ENCODE assay signal across 8 cellular contexts in genomic region chr16:2867661-2867986, GRCh38. TPM values are rescaled to one million over a fixed set of nuclear protein-coding genes. Genes with fewer than 3 reads are reported as not detected.
A peak's percentile ranks its signal among the peaks of the same experiment; 100 is the strongest.
DNase-seq lines count a peak whose midpoint lies in the region; ATAC-seq and TF ChIP-seq lines count a peak whose summit lies in the region.

No MANE protein-coding gene starts in this region.

- POLR2A ChIA-PET in PC-9 (lab: Charles Lee; ENCODE audit: unreplicated experiment): interaction anchor here (0.6 to 0.7 kb wide), 2 partner anchors 98 to 303 kb away, joined by 3 read pairs; no protein-coding TSS in a partner anchor

- H3K27me3 Mint-ChIP-seq in Calu3 (ENCODE audit: unreplicated experiment): no peaks in the 10 kb centered on the region

- DNase-seq in Calu3: no peak
- no peak for DNase-seq in PC-9
- DNase-seq in epithelial cell of esophagus (ENCODE audit: low read depth): no peak
- no peak for DNase-seq in ovary
- no peak for DNase-seq in HCEC 1CT
- DNase-seq in NCI-H446 (lab: John Stamatoyannopoulos, UW): no peak
- DNase-seq in NCI-H1092 (lab: John Stamatoyannopoulos, UW): no peak

- intact Hi-C loops in Calu3 (cut with micrococcal nuclease; ENCODE audit: unreplicated experiment): no loop called here
- intact Hi-C loops in PC-9 (cut with micrococcal nuclease; ENCODE audit: unreplicated experiment): no loop called here
- intact Hi-C loops in ovary (cut with DNase I): loop anchor here in 1 of 4 donors (5.0 kb wide), 1 partner anchor 65 kb away; no protein-coding TSS in a partner anchor

- no peaks in the 10 kb centered on the region for H4K20me1 ChIP-seq in PC-9 (ENCODE audit: insufficient read depth)

- no peak for TF ChIP-seq POLR2A in ovary (IDR thresholded peaks at IDR 0.05)

- peaks cover 6% of the 10 kb centered on the region; the same call in 1 of the 2 replicates for H3K4me1 ChIP-seq in PC-9 (replicated peaks; ENCODE audit: insufficient read depth)
- H3K4me1 ChIP-seq in ovary (ENCODE audit: insufficient read depth): peaks cover 3% of the 10 kb centered on the region

- H3K9me2 ChIP-seq in PC-9 (ENCODE audit: insufficient read depth): no peaks in the 10 kb centered on the region

- H3K27me3 ChIP-seq in PC-9 (ENCODE audit: insufficient read depth, low read depth) (no peaks in the 10 kb centered on the region), ovary (no peaks in the 10 kb centered on the region)

- H3K27ac Mint-ChIP-seq in Calu3 (ENCODE audit: unreplicated experiment): peak overlapping the region; percentile 83

- H3K27ac ChIP-seq in PC-9 (peak overlapping the region; percentile 94), ovary (peak overlapping the region in 1 of 2 donors; percentile 85)

- peak overlapping the region; percentile 88 for H3K4me3 Mint-ChIP-seq in Calu3 (ENCODE audit: low read depth, unreplicated experiment)

- H3K4me1 Mint-ChIP-seq in Calu3 (ENCODE audit: low read depth, unreplicated experiment): no peaks in the 10 kb centered on the region

- H2AFZ ChIP-seq in PC-9: peak overlapping the region; percentile 85

- no peak for ATAC-seq in GM18868 (IDR thresholded peaks at IDR 0.05; ENCODE audit: unreplicated experiment)

- H3K79me2 ChIP-seq in PC-9 (ENCODE audit: low read depth): no peaks in the 10 kb centered on the region

- H3K9me3 Mint-ChIP-seq in Calu3 (ENCODE audit: low read depth, unreplicated experiment): no peaks in the 10 kb centered on the region

- TF ChIP-seq CTCF in Calu3 (IDR thresholded peaks at IDR 0.05; ENCODE audit: unreplicated experiment) (no peak), PC-9 (conservative IDR thresholded peaks at IDR 0.05) (no peak), epithelial cell of esophagus (IDR thresholded peaks at IDR 0.05; ENCODE audit: insufficient read depth, low read depth, low read length, missing control alignments) (no peak), ovary (IDR thresholded peaks at IDR 0.05) (no peak)

- CTCF ChIA-PET in Calu3 (lab: Charles Lee) (interaction anchor here (0.7 to 2.0 kb wide), 11 partner anchors 9 to 91 kb away, joined by 3 to 64 read pairs (median 3); partner anchors contain the start of genes FLYWCH2 and PRSS22), PC-9 (lab: Charles Lee) (interaction anchor here (0.7 to 1.7 kb wide), 5 partner anchors 9 to 115 kb away, joined by 4 to 7 read pairs (median 5); partner anchors contain the start of genes FLYWCH2 and SRRM2)

- no peak for TF ChIP-seq EP300 in ovary (IDR thresholded peaks at IDR 0.05)

- 10 to 34% (median 14%) methylated on average over 8 of the region's 8 CpGs for WGBS in ovary, 3 donors

- H3K4me3 ChIP-seq in PC-9 (peak overlapping the region; percentile 79), epithelial cell of esophagus (ENCODE audit: low read length) (peak overlapping the region; percentile 58), ovary (peak overlapping the region; percentile 61)

- H3K36me3 ChIP-seq in PC-9 (ENCODE audit: low read depth): no peaks in the 10 kb centered on the region
- H3K36me3 ChIP-seq in ovary: no peaks in the 10 kb centered on the region

- peaks cover 34% of the 10 kb centered on the region for H3F3A ChIP-seq in PC-9 (ENCODE audit: insufficient read depth, low read depth)

- H3K9me3 ChIP-seq in PC-9 (ENCODE audit: insufficient read depth, low read depth) (no peaks in the 10 kb centered on the region), ovary (no peaks in the 10 kb centered on the region)

- BruUV-seq in Calu3 (replicated peaks; lab: Mats Ljungman, UMichigan) (TSS peak; percentile 97), PC-9 (replicated peaks; lab: Mats Ljungman, UMichigan) (TSS peak; percentile 97)

- H3K36me3 Mint-ChIP-seq in Calu3 (ENCODE audit: insufficient read depth, unreplicated experiment): peaks cover 14% of the 10 kb centered on the region

- H3K4me2 ChIP-seq in PC-9: peak overlapping the region; percentile 78

RNA-seq across cellular contexts. Expression of gene PRSS22, which starts 9.7 kb away (rescaled TPM):
- 140 and 141 TPM in 2 replicates for total RNA-seq in Calu3 (2022)
- total RNA-seq in PC-9 (2021): 98.2 and 99.7 TPM in 2 replicates
- total RNA-seq in ovary: 1 to 10 TPM in 4 of 7 donors, under 1 TPM in 1, not detected in 2; 0.60 to 7.2 (median 1.3) TPM
- polyA plus RNA-seq in ovary: under 1 TPM in 1 of 2 donors, not detected in 1; 0.10 TPM

RNA-seq across cellular contexts. Expression of gene FLYWCH2, which starts 15.4 kb away (rescaled TPM):
- 10.8 and 13.0 TPM in 2 replicates for total RNA-seq in Calu3 (2022)
- total RNA-seq in PC-9 (2021): 41.5 and 50.1 TPM in 2 replicates
- total RNA-seq in ovary: 10 to 100 TPM; 24.7 to 46.0 (median 30.6) TPM
- polyA plus RNA-seq in ovary: 10 to 100 TPM in 1 of 2 donors, 1 to 10 TPM in 1; 3.0 to 50.9 TPM

RNA-seq across cellular contexts. Expression of gene ZG16B, which starts 37.5 kb away (rescaled TPM):
- total RNA-seq in Calu3 (2022) (10.3 and 15.5 TPM in 2 replicates), PC-9 (2021) (19.9 and 23.4 TPM in 2 replicates), ovary (1 to 10 TPM in 1 of 7 donors, under 1 TPM in 3, not detected in 3; 0.32 to 1.0 (median 0.45) TPM)
- polyA plus RNA-seq in ovary: 1 to 10 TPM in 1 of 2 donors, under 1 TPM in 1; 0.28 to 1.8 TPM

RNA-seq across cellular contexts. Expression of gene FLYWCH1, which starts 44.1 kb away (rescaled TPM):
- total RNA-seq in Calu3 (2022): 34.8 and 36.8 TPM in 2 replicates
- 79.9 and 84.8 TPM in 2 replicates for total RNA-seq in PC-9 (2021)
- 10 to 100 TPM; 31.4 to 66.9 (median 55.3) TPM for total RNA-seq in ovary
- polyA plus RNA-seq in ovary: 10 to 100 TPM in 1 of 2 donors, 1 to 10 TPM in 1; 2.2 to 37.2 TPM

RNA-seq across cellular contexts. Expression of gene PRSS21, which starts 50.6 kb away (rescaled TPM):
- total RNA-seq in Calu3 (2022): not detected in 2 replicates
- 61.2 and 77.4 TPM in 2 replicates for total RNA-seq in PC-9 (2021)
- total RNA-seq in ovary: 1 to 10 TPM in 3 of 7 donors, under 1 TPM in 1, not detected in 3; 0.87 to 9.3 (median 2.4) TPM
- under 1 TPM in 1 of 2 donors, not detected in 1; 0.53 TPM for polyA plus RNA-seq in ovary

Comparison
In these comparisons a context has a peak if more than half of its experiments do, and no peak if none do; other contexts are left out.
1. RNA of gene PRSS22, which starts 9.7 kb away (total RNA-seq): 140 to 141 TPM in Calu3 and 98.2 to 99.7 TPM in PC-9; 0.60 to 7.2 TPM in ovary; every median in the first group is over 10 times any median in the second.
2. Peak in every context shown above with its lines, with median percentiles within 50 percentile points of each other: H3K4me3 ChIP-seq.